In the genomic region with DNA sequence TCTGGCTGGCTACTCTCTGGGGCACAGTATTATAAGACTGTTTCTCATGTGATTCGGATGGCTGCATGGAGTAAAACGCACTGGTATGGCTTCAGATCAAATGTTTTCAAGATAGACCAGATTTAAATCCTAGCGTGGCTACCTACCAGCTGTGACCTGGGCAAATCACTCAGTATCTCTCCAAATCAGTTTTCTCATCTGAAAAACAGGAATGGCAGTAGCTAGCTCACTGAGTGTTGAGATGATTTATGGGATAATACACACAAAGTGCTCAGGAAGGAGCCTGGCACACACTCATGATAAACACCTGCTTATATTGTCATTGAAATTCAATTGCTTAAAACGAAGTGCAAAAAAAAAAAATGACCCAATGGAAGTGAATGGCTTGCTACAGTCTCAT, we compare ENCODE assay signal across 5 cellular contexts. TPM values are rescaled to one million over a fixed set of nuclear protein-coding genes. Genes with fewer than 3 reads are reported as not detected.
"Had no signal": no experiment of that assay in that cellular context is flagged by ENCODE, and none has a peak within 500 bp of the region (broad histone marks: within the 10 kb centered on the region; RNA-seq: fewer than 3 reads in every experiment).

No MANE protein-coding gene starts in this region.

RNA-seq across cellular contexts. Expression of a gene that starts 10.9 kb away (rescaled TPM):
- total RNA-seq: activated B cell treated with CpG ODN at 0.5 μM for 24 hours; activated CD4-positive, alpha-beta T cell treated with anti-CD3 and anti-CD28 coated beads, Interleukin-2, amount 10 ng/mL, durations not matched to agents 24 days and 14 days; activated T-helper 1 cell treated with anti-CD3 and anti-CD28 coated beads, Interleukin-12 subunit alpha, Interleukin-12 subunit beta, Interleukin-2, Interleukin-4 antibody, amounts not matched to agents 30 ng/mL and 10 ng/mL and 1 ng/mL, durations not matched to agents 14 hours and 24 hours and 36 hours; SJSA1; T-helper 17 cell had no signal
